In the genomic region with DNA sequence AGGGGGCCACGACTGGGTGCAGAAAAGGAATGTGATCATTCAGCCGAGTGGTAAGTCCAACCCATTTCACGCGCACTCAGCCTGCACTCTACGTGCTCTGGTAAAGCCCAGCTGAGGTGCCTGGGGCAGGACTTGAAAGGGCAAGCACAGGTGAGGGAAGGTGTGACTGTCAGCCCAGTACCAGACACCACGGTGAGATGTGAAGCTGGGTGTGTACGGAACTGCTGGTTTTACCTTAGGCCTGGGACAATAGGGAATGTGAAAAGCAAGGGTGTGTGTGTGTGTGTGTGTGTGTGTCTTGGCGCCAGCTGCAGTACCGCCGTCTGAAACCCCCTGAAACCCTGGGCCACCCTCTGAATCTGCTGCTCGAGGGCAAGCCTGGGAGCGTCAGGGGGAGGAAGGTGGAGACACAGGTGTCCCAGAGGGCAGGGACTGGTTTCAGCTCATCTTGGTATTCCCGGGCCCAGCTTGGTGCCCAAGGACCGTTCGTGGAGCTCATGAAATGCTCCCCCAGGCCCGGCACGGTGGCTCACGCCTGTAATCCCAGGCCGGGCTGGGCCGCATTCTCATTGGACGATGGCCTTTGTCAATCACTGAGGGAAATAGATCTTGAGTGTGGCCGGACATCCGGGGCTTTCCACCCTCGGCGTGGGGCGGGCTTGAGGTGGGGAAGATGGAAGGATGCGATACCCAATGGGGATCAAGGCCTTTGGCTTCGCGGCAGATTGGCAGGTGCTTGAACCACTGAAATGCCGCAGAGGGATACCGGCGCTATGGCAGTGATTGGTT, we compare ENCODE assay signal across 8 cellular contexts. TPM values are rescaled to one million over a fixed set of nuclear protein-coding genes. Genes with fewer than 3 reads are reported as not detected.
DNase-seq lines count a peak whose midpoint lies in the region; ATAC-seq and TF ChIP-seq lines count a peak whose summit lies in the region.

No MANE protein-coding gene starts in this region.

- H3K9me3 ChIP-seq in mammary epithelial cell (replicated peaks; ENCODE audit: insufficient read depth, low read length) (no peaks in the 10 kb centered on the region), iPS-18c (ENCODE audit: control insufficient read depth, insufficient read depth, low read length) (no peaks in the 10 kb centered on the region), skeletal muscle satellite cell (replicated peaks; ENCODE audit: low read length) (no peaks in the 10 kb centered on the region)

- in situ Hi-C loops in ACHN (cut with HindIII; ENCODE audit: low pct_ligation_motif_present, low pct_unique_long_range_greater_than_20kb, low sequenced_read_pairs) (no loop called here), mammary epithelial cell (cut with MboI; ENCODE audit: low sequenced_read_pairs in 2 of 2) (no loop called here)

- H3K4me3 ChIP-seq in mammary epithelial cell (replicated peaks in 1 of 3; ENCODE audit: insufficient read depth in 1 of 3, low read depth in 2 of 3, low read length in 3 of 3) (peak overlapping the region; percentile 68 to 81 (median 72)), iPS-18c (ENCODE audit: insufficient read depth, low read depth, low read length) (peak overlapping the region; percentile 26), skeletal muscle satellite cell (ENCODE audit: low read length) (peak overlapping the region; percentile 75)

- H3K79me2 ChIP-seq in mammary epithelial cell (ENCODE audit: insufficient read depth, low read length), result no peaks in the 10 kb centered on the region

- no peak overlapping the region for H3K9ac ChIP-seq in mammary epithelial cell (ENCODE audit: insufficient read depth, low read length)
- H3K9ac ChIP-seq in skeletal muscle satellite cell (ENCODE audit: low read depth, low read length), result peak overlapping the region; percentile 89

- TF ChIP-seq CTCF in VCaP (conservative IDR thresholded peaks at IDR 0.05) (no peak), mammary epithelial cell (conservative IDR thresholded peaks at IDR 0.05 in 1 of 2, IDR thresholded peaks at IDR 0.05 in 1 of 2; ENCODE audit: extremely low read depth in 1 of 2, insufficient read depth in 1 of 2, low read depth in 1 of 2, low read length in 2 of 2) (no peak)

- no peaks in the 10 kb centered on the region for H4K20me1 ChIP-seq in mammary epithelial cell (ENCODE audit: insufficient read depth, low read length)

- CTCF ChIA-PET in mammary epithelial cell (lab: Charles Lee; ENCODE audit: low non-redundant PET), result no interaction called here

- H3K27me3 ChIP-seq in mammary epithelial cell (ENCODE audit: insufficient read depth, low read length), result no peaks in the 10 kb centered on the region
- no peaks in the 10 kb centered on the region for H3K27me3 ChIP-seq in skeletal muscle satellite cell (ENCODE audit: control insufficient read depth, insufficient read depth, low read length)

- intact Hi-C loops in mammary epithelial cell (cut with micrococcal nuclease), result loop anchor here (5.0 kb wide), 1 partner anchor 41 kb away; a partner anchor contains a TSS

- peak overlapping the region; percentile 93 for H3K27ac ChIP-seq in VCaP
- peak overlapping the region; percentile 33 for H3K27ac ChIP-seq in mammary epithelial cell (ENCODE audit: insufficient read depth, low read depth, low read length)

- no peaks in the 10 kb centered on the region for H3K36me3 ChIP-seq in mammary epithelial cell (ENCODE audit: insufficient read depth, low read length)
- H3K36me3 ChIP-seq in skeletal muscle satellite cell (ENCODE audit: insufficient read depth, low read length), result peaks cover 11% of the 10 kb centered on the region

- peaks cover 17% of the 10 kb centered on the region for H3K4me1 ChIP-seq in mammary epithelial cell (ENCODE audit: insufficient read depth, low read length)
- H3K4me1 ChIP-seq in skeletal muscle satellite cell (ENCODE audit: control insufficient read depth, insufficient read depth, low read length), result peaks cover 23% of the 10 kb centered on the region

- DNase-seq in ACHN, result peak; percentile 100
- peak; percentile 100 for DNase-seq in NCI-H2196 (lab: John Stamatoyannopoulos, UW; ENCODE audit: unreplicated experiment)
- peak; percentile 100 for DNase-seq in mammary epithelial cell

- H3K4me2 ChIP-seq in mammary epithelial cell (ENCODE audit: insufficient read depth, low read depth, low read length) (peak overlapping the region; percentile 83), skeletal muscle satellite cell (ENCODE audit: low read length) (peak overlapping the region; percentile 92)

- dilution Hi-C loops in mammary epithelial cell (cut with HindIII; ENCODE audit: low sequenced_read_pairs), result no loop called here

- ATAC-seq in GM18873 (IDR thresholded peaks at IDR 0.05; ENCODE audit: low FRiP score, unreplicated experiment) (peak; percentile 97), HG03135 (IDR thresholded peaks at IDR 0.05; ENCODE audit: unreplicated experiment) (peak; percentile 98)

- peak overlapping the region; percentile 99 for H2AFZ ChIP-seq in mammary epithelial cell (ENCODE audit: low read depth, low read length)

- 21% methylated on average over 24 of the region's 32 CpGs for WGBS in mammary epithelial cell (ENCODE audit: low coverage, missing lambda C conversion rate)

- no TSS peak for BruUV-seq in mammary epithelial cell (replicated peaks; lab: Mats Ljungman, UMichigan)

RNA-seq across cellular contexts. Expression of a gene that starts 27.8 kb away (rescaled TPM):
- total RNA-seq in mammary epithelial cell, result not detected
- not detected for polyA plus RNA-seq in mammary epithelial cell
- polyA minus RNA-seq in mammary epithelial cell, result not detected
- total RNA-seq in skeletal muscle satellite cell (2012; rRNA removed), result not detected in 2 replicates

RNA-seq across cellular contexts. Expression of a gene that starts 39.4 kb away (rescaled TPM):
- 100 to 1,000 TPM; 116 to 183 TPM for total RNA-seq in mammary epithelial cell
- polyA plus RNA-seq in mammary epithelial cell, result 59.5 TPM
- 144 TPM for polyA minus RNA-seq in mammary epithelial cell
- total RNA-seq in skeletal muscle satellite cell (2012; rRNA removed), result 186 and 268 TPM in 2 replicates

RNA-seq across cellular contexts. Expression of a gene that starts 55.1 kb away (rescaled TPM):
- 10 to 100 TPM; 10.3 to 22.2 TPM for total RNA-seq in mammary epithelial cell
- 14.4 TPM for polyA plus RNA-seq in mammary epithelial cell
- polyA minus RNA-seq in mammary epithelial cell, result 25.0 TPM
- 21.0 and 22.7 TPM in 2 replicates for total RNA-seq in skeletal muscle satellite cell (2012; rRNA removed)

RNA-seq across cellular contexts. Expression of a gene that starts 55.3 kb away (rescaled TPM):
- 10 to 100 TPM; 18.2 to 27.7 TPM for total RNA-seq in mammary epithelial cell
- 38.3 TPM for polyA plus RNA-seq in mammary epithelial cell
- 19.5 TPM for polyA minus RNA-seq in mammary epithelial cell
- 25.1 and 32.2 TPM in 2 replicates for total RNA-seq in skeletal muscle satellite cell (2012; rRNA removed)

Comparison
In these comparisons a context has a peak if more than half of its experiments do, and no peak if none do; other contexts are left out.
1. Peak in every context shown above with its lines: DNase-seq, ATAC-seq, H3K4me3 ChIP-seq and H3K27ac ChIP-seq.